Comparison of ENCODE assay signal across 19 cellular contexts in the genomic region with DNA sequence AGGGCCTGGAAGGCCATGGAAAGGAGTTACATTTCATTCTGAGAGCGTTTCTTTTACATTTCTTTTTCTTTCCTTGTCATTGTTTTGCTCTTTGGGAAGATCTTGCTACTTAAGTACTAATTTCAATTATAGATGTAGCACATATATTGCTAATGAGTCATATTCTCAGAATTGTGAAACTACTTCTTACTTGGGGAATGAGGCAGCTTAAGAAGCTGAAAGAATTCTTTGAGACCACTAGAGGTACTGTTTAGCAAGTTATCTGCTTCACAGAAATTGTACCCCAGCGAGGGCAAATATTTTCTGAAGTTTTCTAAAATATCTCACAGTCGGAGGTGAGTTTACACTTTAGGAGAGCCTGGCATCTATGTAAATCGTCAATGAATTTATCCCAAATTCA.
DNase-seq lines count a peak whose midpoint lies in the region; ATAC-seq, FAIRE-seq and TF ChIP-seq lines count a peak whose summit lies in the region.
"Had no signal": no experiment of that assay in that cellular context is flagged by ENCODE, and none has a peak within 500 bp of the region (broad histone marks: within the 10 kb centered on the region; RNA-seq: fewer than 3 reads in every experiment).

No MANE protein-coding gene starts in this region.

- WGBS in body of pancreas, 2 donors, result 75 to 78% methylated on average over 4 of the region's 4 CpGs

- intact Hi-C loops in body of pancreas (cut with DNase I), result no loop called here
- intact Hi-C loops in activated naive CD4-positive, alpha-beta T cell treated with anti-CD3 and anti-CD28 coated beads for 36 hours (cut with micrococcal nuclease), result loop anchor here (1.0 to 5.0 kb wide), 2 partner anchors 9 to 99 kb away; a partner anchor contains a TSS

- DNase-seq in D721Med (ENCODE audit: insufficient read length, low spot score), result no peak
- peak; percentile 59 for DNase-seq in MV-4-11 (lab: John Stamatoyannopoulos, UW)
- no peak for DNase-seq in WERI-Rb-1
- DNase-seq in fibroblast of the aortic adventitia (ENCODE audit: low read depth), result peak; percentile 34
- no peak for DNase-seq in body of pancreas
- DNase-seq in activated naive CD4-positive, alpha-beta T cell treated with anti-CD3 and anti-CD28 coated beads for 36 hours, result no peak
- no peak for DNase-seq in SJCRH30
- no peak for DNase-seq in glomerular visceral epithelial cell (ENCODE audit: extremely low spot score)
- DNase-seq: activated CD4-positive, alpha-beta memory T cell treated with anti-CD3 and anti-CD28 coated beads, Interleukin-2, amount 10 ng/mL, durations not matched to agents 7 days and 5 days; aorta; effector CD8-positive, alpha-beta T cell; NCI-H1048; NCI-H2107; right lobe of liver; upper lobe of left lung had no signal

- TF ChIP-seq CTCF in D721Med (IDR thresholded peaks at IDR 0.05; ENCODE audit: insufficient read depth, missing control alignments) (peak; percentile 6), WERI-Rb-1 (IDR thresholded peaks at IDR 0.05; ENCODE audit: low read depth, low read length) (no peak), fibroblast of the aortic adventitia (IDR thresholded peaks at IDR 0.05; ENCODE audit: insufficient read depth, low read length) (peak; percentile 11), body of pancreas (IDR thresholded peaks at IDR 0.05) (no peak)

- no peaks in the 10 kb centered on the region for H3K27me3 Mint-ChIP-seq in activated naive CD4-positive, alpha-beta T cell treated with anti-CD3 and anti-CD28 coated beads for 36 hours (ENCODE audit: low read depth)
- H3K27me3 Mint-ChIP-seq: activated CD4-positive, alpha-beta memory T cell treated with anti-CD3 and anti-CD28 coated beads, Interleukin-2, amount 10 ng/mL, durations not matched to agents 7 days and 5 days had no signal

- TF ChIP-seq POLR2A in body of pancreas (IDR thresholded peaks at IDR 0.05), result no peak

- H3K4me3 ChIP-seq in WERI-Rb-1 (ENCODE audit: low read depth, low read length) (no peak overlapping the region), fibroblast of the aortic adventitia (ENCODE audit: low read depth, low read length) (no peak overlapping the region), body of pancreas (no peak overlapping the region), SJCRH30 (no peak overlapping the region)
- H3K4me3 ChIP-seq: GM23338, neural progenitor cell, right lobe of liver, upper lobe of left lung had no signal

- CTCF ChIA-PET in activated naive CD4-positive, alpha-beta T cell treated with anti-CD3 and anti-CD28 coated beads for 36 hours (lab: Charles Lee), result interaction anchor here (0.6 kb wide), 1 partner anchor 130 kb away, joined by 3 read pairs; no protein-coding TSS in a partner anchor

- no peaks in the 10 kb centered on the region for H3K36me3 ChIP-seq in WERI-Rb-1
- no peaks in the 10 kb centered on the region for H3K36me3 ChIP-seq in body of pancreas (replicated peaks in 1 of 2; ENCODE audit: insufficient read depth in 1 of 2, low read depth in 2 of 2)
- H3K36me3 ChIP-seq in SJCRH30, result no peaks in the 10 kb centered on the region
- H3K36me3 ChIP-seq: neural progenitor cell, right lobe of liver, upper lobe of left lung had no signal

- peak overlapping the region; percentile 94 for H3K27ac ChIP-seq in WERI-Rb-1
- H3K27ac ChIP-seq in body of pancreas, result no peak overlapping the region
- H3K27ac ChIP-seq in SJCRH30, result no peak overlapping the region
- H3K27ac ChIP-seq: neural progenitor cell, right lobe of liver, upper lobe of left lung had no signal

- H3K36me3 Mint-ChIP-seq in activated naive CD4-positive, alpha-beta T cell treated with anti-CD3 and anti-CD28 coated beads for 36 hours (ENCODE audit: low read depth), result no peaks in the 10 kb centered on the region
- H3K36me3 Mint-ChIP-seq: neural progenitor cell had no signal

- no peaks in the 10 kb centered on the region for H3K9me3 Mint-ChIP-seq in activated naive CD4-positive, alpha-beta T cell treated with anti-CD3 and anti-CD28 coated beads for 36 hours
- H3K9me3 Mint-ChIP-seq: activated CD4-positive, alpha-beta memory T cell treated with anti-CD3 and anti-CD28 coated beads, Interleukin-2, amount 10 ng/mL, durations not matched to agents 7 days and 5 days; GM23338 had no signal

- no peaks in the 10 kb centered on the region for H3K27me3 ChIP-seq in WERI-Rb-1 (ENCODE audit: insufficient read depth, low read depth, severe bottlenecking)
- no peaks in the 10 kb centered on the region for H3K27me3 ChIP-seq in body of pancreas
- H3K27me3 ChIP-seq in SJCRH30, result no peaks in the 10 kb centered on the region
- H3K27me3 ChIP-seq: neural progenitor cell, right lobe of liver, upper lobe of left lung had no signal

- no peak for FAIRE-seq in D721Med (lab: Jason Lieb, UNC)
- FAIRE-seq: HTR-8/SVneo had no signal

- no peak overlapping the region for H3K27ac Mint-ChIP-seq in activated naive CD4-positive, alpha-beta T cell treated with anti-CD3 and anti-CD28 coated beads for 36 hours
- H3K27ac Mint-ChIP-seq: activated CD4-positive, alpha-beta memory T cell treated with anti-CD3 and anti-CD28 coated beads, Interleukin-2, amount 10 ng/mL, durations not matched to agents 7 days and 5 days; activated T-helper 2 cell treated with anti-CD3 and anti-CD28 coated beads, Interferon-gamma antibody, Interleukin-2, Interleukin-4, amounts not matched to agents 10 μg/mL and 5 μg/mL and 100 μg/mL, durations not matched to agents 14 hours and 24 hours and 36 hours; GM23338; neural progenitor cell had no signal

- ATAC-seq in body of pancreas, result no peak
- ATAC-seq: GM23338, right lobe of liver had no signal

- no peak overlapping the region for H3K4me3 Mint-ChIP-seq in activated naive CD4-positive, alpha-beta T cell treated with anti-CD3 and anti-CD28 coated beads for 36 hours
- H3K4me3 Mint-ChIP-seq: activated CD4-positive, alpha-beta memory T cell treated with anti-CD3 and anti-CD28 coated beads, Interleukin-2, amount 10 ng/mL, durations not matched to agents 7 days and 5 days; GM23338; neural progenitor cell had no signal

- no peaks in the 10 kb centered on the region for H3K4me1 ChIP-seq in body of pancreas
- no peaks in the 10 kb centered on the region for H3K4me1 ChIP-seq in SJCRH30
- H3K4me1 ChIP-seq: right lobe of liver, upper lobe of left lung had no signal

- H3K9me3 ChIP-seq in WERI-Rb-1 (ENCODE audit: severe bottlenecking), result no peaks in the 10 kb centered on the region
- H3K9me3 ChIP-seq in body of pancreas, result no peaks in the 10 kb centered on the region
- no peaks in the 10 kb centered on the region for H3K9me3 ChIP-seq in SJCRH30 (replicated peaks)
- H3K9me3 ChIP-seq: right lobe of liver, upper lobe of left lung had no signal

- H3K4me1 Mint-ChIP-seq in activated naive CD4-positive, alpha-beta T cell treated with anti-CD3 and anti-CD28 coated beads for 36 hours (ENCODE audit: low read depth), result peaks cover 14% of the 10 kb centered on the region
- H3K4me1 Mint-ChIP-seq: neural progenitor cell had no signal

Comparison
In these comparisons a context has a peak if more than half of its experiments do, and no peak if none do; other contexts are left out.
1. DNase-seq: peak in MV-4-11 (single experiment) and fibroblast of the aortic adventitia (single experiment); none in D721Med (single experiment), WERI-Rb-1 (single experiment), body of pancreas (0 of 4), activated naive CD4-positive, alpha-beta T cell treated with anti-CD3 and anti-CD28 coated beads for 36 hours (single experiment), SJCRH30 (0 of 2) and glomerular visceral epithelial cell (single experiment).
2. CTCF ChIP-seq: peak in D721Med (single experiment) and fibroblast of the aortic adventitia (single experiment); none in WERI-Rb-1 (single experiment) and body of pancreas (0 of 7).